In genomic region chr6:168156742-168157265, GRCh38 we compare ENCODE assay signal across 17 cellular contexts.
DNase-seq lines count a peak whose midpoint lies in the region; ATAC-seq and TF ChIP-seq lines count a peak whose summit lies in the region.
"Had no signal": no experiment of that assay in that cellular context is flagged by ENCODE, and none has a peak within 500 bp of the region (broad histone marks: within the 10 kb centered on the region; RNA-seq: fewer than 3 reads in every experiment).

No MANE protein-coding gene starts in this region.

- no peak overlapping the region for H3K14ac ChIP-seq in trophoblast cell (ENCODE audit: low read length)

- TF ChIP-seq CTCF in RWPE2 (IDR thresholded peaks at IDR 0.05; ENCODE audit: poor library complexity, severe bottlenecking) = no peak
- no peak for TF ChIP-seq CTCF in fibroblast of villous mesenchyme (IDR thresholded peaks at IDR 0.05; ENCODE audit: insufficient read depth, low read depth, low read length)
- TF ChIP-seq CTCF in gastroesophageal sphincter (IDR thresholded peaks at IDR 0.05) = no peak

- no peak overlapping the region for H4K12ac ChIP-seq in trophoblast cell (ENCODE audit: low read depth, low read length)

- H2BK120ac ChIP-seq in trophoblast cell (ENCODE audit: insufficient read depth, low read length, poor library complexity) = no peak overlapping the region

- peaks cover 31% of the 10 kb centered on the region for H3K4me1 ChIP-seq in GM23248 (ENCODE audit: insufficient read depth)
- H3K4me1 ChIP-seq in RWPE2 (ENCODE audit: insufficient read depth, poor library complexity, severe bottlenecking) = peaks cover 4% of the 10 kb centered on the region
- peaks cover 8 to 16% of the 10 kb centered on the region in 2 experiments for H3K4me1 ChIP-seq in trophoblast cell (ENCODE audit: control insufficient read depth in 1 of 2, insufficient read depth in 2 of 2, low read length in 2 of 2)
- peaks cover 0 to 16% (median 7%) of the 10 kb centered on the region in 3 donors for H3K4me1 ChIP-seq in gastroesophageal sphincter

- no peak overlapping the region for H3K23ac ChIP-seq in trophoblast cell (ENCODE audit: low read length)

- peak; percentile 16 for DNase-seq in GM23248
- DNase-seq in RWPE2 (ENCODE audit: low spot score) = no peak
- DNase-seq in fibroblast of villous mesenchyme (ENCODE audit: low read depth) = peak; percentile 23
- DNase-seq in trophoblast cell = peak; percentile 77 to 80
- no peak for DNase-seq in activated CD4-positive, alpha-beta T cell treated with anti-CD3 and anti-CD28 coated beads, Interleukin-2, amount 50 U/mL, for 48 hours
- DNase-seq in NCI-H1436 treated with DMSO at 0.1 percent for 48 hours (lab: John Stamatoyannopoulos, UW) = no peak
- DNase-seq: activated T-cell treated with anti-CD3 and anti-CD28 coated beads, Interleukin-2, amount 50 U/mL, for 24 hours; anterior cingulate cortex; CD8-positive, alpha-beta memory T cell; cerebellar nuclear complex; DND-41; effector memory CD4-positive, alpha-beta T cell; NCI-H1105 treated with DMSO at 0.1 percent for 48 hours; NCI-H69; Right ventricle myocardium superior had no signal

- no peaks in the 10 kb centered on the region for H4K20me1 ChIP-seq in GM23248 (ENCODE audit: insufficient read depth)

- H3K27ac ChIP-seq in GM23248 (peak overlapping the region; percentile 84), RWPE2 (ENCODE audit: poor library complexity, severe bottlenecking) (peak overlapping the region; percentile 40), trophoblast cell (ENCODE audit: low read depth, low read length) (no peak overlapping the region), gastroesophageal sphincter (peak overlapping the region in 2 of 4 donors; percentile 45 to 52)

- H3K4me2 ChIP-seq in GM23248 (ENCODE audit: unreplicated experiment) (peak overlapping the region; percentile 83), trophoblast cell (ENCODE audit: low read length) (no peak overlapping the region)

- H4K91ac ChIP-seq in trophoblast cell (ENCODE audit: low read depth, low read length) = no peak overlapping the region

- H3K79me2 ChIP-seq in GM23248 (ENCODE audit: insufficient read depth) (no peaks in the 10 kb centered on the region), trophoblast cell (ENCODE audit: control insufficient read depth, insufficient read depth, low read length, poor library complexity) (no peaks in the 10 kb centered on the region)

- no peaks in the 10 kb centered on the region for H3K79me1 ChIP-seq in trophoblast cell (ENCODE audit: low read length)

- 0 out of 2 replicates have a peak overlapping the region, but pooled peaks have one; percentile 69 for H2AFZ ChIP-seq in GM23248
- no peak overlapping the region for H2AFZ ChIP-seq in trophoblast cell (ENCODE audit: insufficient read depth, low read length, poor library complexity)

- peaks cover 25% of the 10 kb centered on the region for H3F3A ChIP-seq in GM23248 (ENCODE audit: insufficient read depth)

- no peak overlapping the region for H3K4ac ChIP-seq in trophoblast cell (ENCODE audit: low read depth, low read length)

- in situ Hi-C loops in GM23248 (cut with MboI) = no loop called here

- ATAC-seq in RWPE2 (ENCODE audit: low read depth) (no peak), gastroesophageal sphincter (no peak), GM18498 (IDR thresholded peaks at IDR 0.05; ENCODE audit: unreplicated experiment) (no peak)

- H3K9ac ChIP-seq in GM23248 = peak overlapping the region; percentile 69
- H3K9ac ChIP-seq in trophoblast cell (ENCODE audit: low read length) = no peak overlapping the region

- no peaks in the 10 kb centered on the region for H3K9me2 ChIP-seq in GM23248 (ENCODE audit: insufficient read depth)

- no peak overlapping the region for H4K8ac ChIP-seq in trophoblast cell (ENCODE audit: low read depth, low read length)

- no peak for TF ChIP-seq EP300 in gastroesophageal sphincter (IDR thresholded peaks at IDR 0.05)

- H3K18ac ChIP-seq in trophoblast cell (ENCODE audit: low read length) = no peak overlapping the region

- H2BK12ac ChIP-seq in trophoblast cell (ENCODE audit: low read length) = no peak overlapping the region

- WGBS in GM23248 (ENCODE audit: low coverage in 1 of 2, low lambda C conversion rate in 2 of 2, missing lambda C conversion rate in 2 of 2), 2 experiments = 75% methylated on average over 12 of the region's 12 CpGs
- WGBS in trophoblast cell (ENCODE audit: extremely low coverage, insufficient coverage, insufficient read length) = no CpG with 5 or more reads among the region's 12 CpGs
- WGBS in gastroesophageal sphincter (ENCODE audit: low coverage in 1 of 2), 2 donors = 87% methylated on average over 11 of the region's 12 CpGs; no CpG with 5 or more reads in 1 of the 2 donors

- TF ChIP-seq POLR2A in gastroesophageal sphincter (IDR thresholded peaks at IDR 0.05) = no peak

- H3K9me3 ChIP-seq in GM23248 (ENCODE audit: low read depth) (no peaks in the 10 kb centered on the region), RWPE2 (ENCODE audit: severe bottlenecking) (no peaks in the 10 kb centered on the region), trophoblast cell (ENCODE audit: insufficient read depth, low read depth, low read length) (peaks cover 4% of the 10 kb centered on the region), gastroesophageal sphincter (no peaks in the 10 kb centered on the region)

- H3K4me3 ChIP-seq in GM23248 (peak overlapping the region; percentile 55), RWPE2 (ENCODE audit: severe bottlenecking) (no peak overlapping the region), fibroblast of villous mesenchyme (ENCODE audit: low read depth, low read length) (no peak overlapping the region), trophoblast cell (ENCODE audit: low read depth, low read length) (no peak overlapping the region), gastroesophageal sphincter (no peak overlapping the region)

- no peak overlapping the region for H2AK5ac ChIP-seq in trophoblast cell (ENCODE audit: low read length)

- no peaks in the 10 kb centered on the region for H3K36me3 ChIP-seq in GM23248 (ENCODE audit: low read depth)
- H3K36me3 ChIP-seq in RWPE2 (ENCODE audit: low read depth) = no peaks in the 10 kb centered on the region
- H3K36me3 ChIP-seq in trophoblast cell (ENCODE audit: control insufficient read depth in 1 of 2, insufficient read depth in 2 of 2, low read length in 2 of 2) = no peaks in the 10 kb centered on the region
- no peaks in the 10 kb centered on the region for H3K36me3 ChIP-seq in gastroesophageal sphincter

- no peak overlapping the region for H2BK5ac ChIP-seq in trophoblast cell (ENCODE audit: low read depth, low read length, poor library complexity)

- no peaks in the 10 kb centered on the region for H3K27me3 ChIP-seq in GM23248 (replicated peaks; ENCODE audit: insufficient read depth)
- peaks cover 3% of the 10 kb centered on the region for H3K27me3 ChIP-seq in RWPE2 (ENCODE audit: insufficient read depth, poor library complexity, severe bottlenecking)
- H3K27me3 ChIP-seq in trophoblast cell (ENCODE audit: insufficient read depth, low read length) = no peaks in the 10 kb centered on the region
- H3K27me3 ChIP-seq in gastroesophageal sphincter = no peaks in the 10 kb centered on the region

Comparison
In these comparisons a context has a peak if more than half of its experiments do, and no peak if none do; other contexts are left out.
1. DNase-seq: peak in GM23248 (single experiment), fibroblast of villous mesenchyme (single experiment) and trophoblast cell (2 of 2); none in RWPE2 (single experiment), activated CD4-positive, alpha-beta T cell treated with anti-CD3 and anti-CD28 coated beads, Interleukin-2, amount 50 U/mL, for 48 hours (0 of 2) and NCI-H1436 treated with DMSO at 0.1 percent for 48 hours (single experiment).